ENCODE assay signal across 18 cellular contexts in genomic region chr3:105466072-105466471, GRCh38.
DNase-seq lines count a peak whose midpoint lies in the region; ATAC-seq and TF ChIP-seq lines count a peak whose summit lies in the region.
"Had no signal": no experiment of that assay in that cellular context is flagged by ENCODE, and none has a peak within 500 bp of the region (broad histone marks: within the 10 kb centered on the region; RNA-seq: fewer than 3 reads in every experiment).

No MANE protein-coding gene starts in this region.

- H3K36me3 Mint-ChIP-seq in HFFc6 (ENCODE audit: low read depth) = peaks cover 4% of the 10 kb centered on the region

- H3K4me2 ChIP-seq in osteoblast (ENCODE audit: insufficient read depth, low read length) = no peak overlapping the region

- H3K9me3 Mint-ChIP-seq in HFFc6 = no peaks in the 10 kb centered on the region

- H3K79me2 ChIP-seq in osteoblast (ENCODE audit: insufficient read depth, low read length) = peaks cover 93% of the 10 kb centered on the region

- TF ChIP-seq CTCF in HFFc6 (IDR thresholded peaks at IDR 0.05) = no peak
- TF ChIP-seq CTCF in dorsolateral prefrontal cortex (IDR thresholded peaks at IDR 0.05 in 54 of 56, conservative IDR thresholded peaks at IDR 0.05 in 2 of 56; ENCODE audit: low read depth in 1 of 56, partially characterized antibody in 56 of 56) = no peak
- no peak for TF ChIP-seq CTCF in osteoblast (IDR thresholded peaks at IDR 0.05; ENCODE audit: extremely low read depth, low read depth, low read length)

- DNase-seq in HFFc6 (no peak), dorsolateral prefrontal cortex (no peak), osteoblast (ENCODE audit: insufficient read length, low spot score, missing footprints) (no peak), DMS153 (lab: John Stamatoyannopoulos, UW) (no peak)
- DNase-seq in activated CD8-positive, alpha-beta memory T cell treated with anti-CD3 and anti-CD28 coated beads, Interleukin-2, amount 50 U/mL, for 48 hours = no peak
- DNase-seq: GDM1, KG1, MV-4-11, NCI-H1694 treated with DMSO at 0.1 percent for 48 hours, NCI-H2107, NCI-H226, NCI-H524, NCI-H82, SHP77 treated with DMSO at 0.1 percent for 48 hours had no signal

- H4K20me1 ChIP-seq in osteoblast (ENCODE audit: insufficient read depth, low read length) = no peaks in the 10 kb centered on the region

- no peaks in the 10 kb centered on the region for H3K9me3 ChIP-seq in osteoblast (ENCODE audit: low read depth, low read length)

- no peaks in the 10 kb centered on the region for H3K36me3 ChIP-seq in osteoblast (ENCODE audit: insufficient read depth, low read length)

- no peak overlapping the region for H2AFZ ChIP-seq in osteoblast (ENCODE audit: low read length)

- peak overlapping the region; percentile 41; the same call in 1 of the 2 replicates for H3K4me3 Mint-ChIP-seq in HFFc6

- peaks cover 14% of the 10 kb centered on the region for H3K4me1 ChIP-seq in osteoblast (ENCODE audit: insufficient read depth, low read length)

- peak overlapping the region in 13 of 59 donors; percentile 1 to 34 (median 14) for H3K4me3 ChIP-seq in dorsolateral prefrontal cortex
- no peak overlapping the region for H3K4me3 ChIP-seq in osteoblast (ENCODE audit: insufficient read depth, low read length)

- peak overlapping the region in 57 of 59 donors; percentile 4 to 84 (median 64) for H3K27ac ChIP-seq in dorsolateral prefrontal cortex
- peak overlapping the region; percentile 19 for H3K27ac ChIP-seq in osteoblast (ENCODE audit: low read depth, low read length)
- H3K27ac ChIP-seq: C4-2B had no signal

- H3K27ac Mint-ChIP-seq in HFFc6 = peak overlapping the region; percentile 76

- H3K27me3 ChIP-seq in dorsolateral prefrontal cortex (no peaks in the 10 kb centered on the region), osteoblast (ENCODE audit: insufficient read depth, low read length) (no peaks in the 10 kb centered on the region)

- peaks cover 72% of the 10 kb centered on the region for H3K4me1 Mint-ChIP-seq in HFFc6 (ENCODE audit: low read depth)

- ATAC-seq in HG03045 (IDR thresholded peaks at IDR 0.05; ENCODE audit: unreplicated experiment) (no peak), GM18868 (IDR thresholded peaks at IDR 0.05; ENCODE audit: unreplicated experiment) (no peak)
- ATAC-seq: HepG2 had no signal

- H3K27me3 Mint-ChIP-seq in HFFc6 (ENCODE audit: insufficient read depth) = no peaks in the 10 kb centered on the region

- intact Hi-C loops in dorsolateral prefrontal cortex (cut with DNase I) = no loop called here
